Comparison of ENCODE assay signal across 11 cellular contexts in genomic region chrY:25041197-25041871, GRCh38. TPM values are rescaled to one million over a fixed set of nuclear protein-coding genes. Genes with fewer than 3 reads are reported as not detected.
A peak's percentile ranks its signal among the peaks of the same experiment; 100 is the strongest.
DNase-seq lines count a peak whose midpoint lies in the region; ATAC-seq lines count a peak whose summit lies in the region.
"Not testable (repeated sequence)": the region's sequence is repeated elsewhere in the genome, so short reads cannot be mapped to it uniquely, and the experiment has no call there.
"Had no signal": no experiment of that assay in that cellular context is flagged by ENCODE, and none has a peak within 500 bp of the region (broad histone marks: within the 10 kb centered on the region; RNA-seq: fewer than 3 reads in every experiment).

No MANE protein-coding gene starts in this region.

- ATAC-seq in GM18868 (IDR thresholded peaks at IDR 0.05; ENCODE audit: unreplicated experiment): peak; percentile 83
- peak; percentile 96 for ATAC-seq in HG02610 (IDR thresholded peaks at IDR 0.05; ENCODE audit: unreplicated experiment)
- ATAC-seq in HG02884 (IDR thresholded peaks at IDR 0.05; ENCODE audit: unreplicated experiment): peak; percentile 59
- ATAC-seq in activated CD4-positive, CD25-positive, alpha-beta regulatory T cell treated with anti-CD3 and anti-CD28 coated beads, Interleukin-2, amount 50 U/mL, for 24 hours: peak; percentile 25 to 69
- ATAC-seq in activated naive CD4-positive, alpha-beta T cell treated with anti-CD3 and anti-CD28 coated beads, Interleukin-2, amount 50 U/mL, for 72 hours: peak; percentile 34 to 95
- peak; percentile 38 for ATAC-seq in left lobe of liver

- H3K9me3 Mint-ChIP-seq in activated naive CD4-positive, alpha-beta T cell treated with anti-CD3 and anti-CD28 coated beads, Interleukin-2, amount 50 U/mL, for 72 hours: not testable (repeated sequence)

- DNase-seq in activated naive CD4-positive, alpha-beta T cell treated with anti-CD3 and anti-CD28 coated beads, Interleukin-2, amount 50 U/mL, for 72 hours (ENCODE audit: low spot score in 2 of 2); left lobe of liver (ENCODE audit: low spot score): not testable (repeated sequence)

- not testable (repeated sequence) for H3K27ac Mint-ChIP-seq in activated naive CD4-positive, alpha-beta T cell treated with anti-CD3 and anti-CD28 coated beads, Interleukin-2, amount 50 U/mL, for 72 hours

- not testable (repeated sequence) for H3K36me3 Mint-ChIP-seq in activated naive CD4-positive, alpha-beta T cell treated with anti-CD3 and anti-CD28 coated beads, Interleukin-2, amount 50 U/mL, for 72 hours

RNA-seq across cellular contexts. Expression of gene BPY2C, which starts 10.6 kb away (rescaled TPM):
- total RNA-seq in activated naive CD4-positive, alpha-beta T cell treated with anti-CD3 and anti-CD28 coated beads, Interleukin-2, amount 50 U/mL, for 72 hours: not detected
- not detected for total RNA-seq in left lobe of liver
- total RNA-seq: B cell; Caco-2; CD4-positive, CD25-positive, alpha-beta regulatory T cell; CD8-positive, alpha-beta T cell; HFFc6 had no signal

Comparison
In these comparisons a context has a peak if more than half of its experiments do, and no peak if none do; other contexts are left out.
1. ATAC-seq: peak in every context shown above with its lines; median percentile 96 in HG02610; 83 in GM18868; 64 in activated naive CD4-positive, alpha-beta T cell treated with anti-CD3 and anti-CD28 coated beads, Interleukin-2, amount 50 U/mL, for 72 hours; 59 in HG02884; 47 in activated CD4-positive, CD25-positive, alpha-beta regulatory T cell treated with anti-CD3 and anti-CD28 coated beads, Interleukin-2, amount 50 U/mL, for 24 hours; 38 in left lobe of liver.